ENCODE assay signal across 8 cellular contexts in the genomic region with DNA sequence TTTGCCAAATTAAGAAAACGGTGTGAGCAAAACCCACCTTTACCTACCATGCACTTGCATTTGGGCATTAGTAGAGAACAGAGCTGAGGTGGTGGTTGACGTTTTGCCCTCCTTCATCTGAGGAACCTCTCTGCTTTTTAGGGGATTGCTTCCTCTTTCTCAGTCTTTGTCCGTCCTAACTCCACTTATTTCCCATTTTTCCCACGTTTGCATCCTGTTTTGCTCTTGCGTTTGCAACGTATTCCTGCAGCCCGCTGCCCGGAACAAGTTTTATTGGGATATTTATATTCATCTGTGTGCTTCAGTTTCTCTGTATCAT. TPM values are rescaled to one million over a fixed set of nuclear protein-coding genes. Genes with fewer than 3 reads are reported as not detected.
DNase-seq lines count a peak whose midpoint lies in the region; ATAC-seq lines count a peak whose summit lies in the region.

No MANE protein-coding gene starts in this region.

- H3K9me3 Mint-ChIP-seq in activated naive CD4-positive, alpha-beta T cell treated with anti-CD3 and anti-CD28 coated beads, Interleukin-2, amount 50 U/mL, for 72 hours: no peaks in the 10 kb centered on the region

- H3K27ac Mint-ChIP-seq in activated naive CD4-positive, alpha-beta T cell treated with anti-CD3 and anti-CD28 coated beads, Interleukin-2, amount 50 U/mL, for 72 hours: peak overlapping the region; percentile 97 to 100

- H3K36me3 Mint-ChIP-seq in activated naive CD4-positive, alpha-beta T cell treated with anti-CD3 and anti-CD28 coated beads, Interleukin-2, amount 50 U/mL, for 72 hours: peaks cover 11 to 23% of the 10 kb centered on the region in 2 donors

- H3K9me3 ChIP-seq in iPS-20b (ENCODE audit: insufficient read depth, low read depth, low read length) (no peaks in the 10 kb centered on the region), stomach smooth muscle (ENCODE audit: control insufficient read depth in 2 of 2, low read length in 2 of 2) (no peaks in the 10 kb centered on the region)

- intact Hi-C loops in Right ventricle myocardium inferior (cut with DNase I): no loop called here
- intact Hi-C loops in cardiac septum (cut with DNase I): no loop called here

- H3K4me3 ChIP-seq in iPS-20b (ENCODE audit: low read length) (peak overlapping the region; percentile 95), stomach smooth muscle (ENCODE audit: low read length in 2 of 2) (peak overlapping the region; percentile 93 to 100)

- H3K9ac ChIP-seq in iPS-20b (ENCODE audit: low read depth, low read length) (peak overlapping the region; percentile 92), stomach smooth muscle (ENCODE audit: low read length in 2 of 2) (peak overlapping the region; percentile 94 to 99)

- H3K36me3 ChIP-seq in iPS-20b (ENCODE audit: insufficient read depth, low read depth, low read length) (no peaks in the 10 kb centered on the region), stomach smooth muscle (ENCODE audit: control insufficient read depth in 2 of 2, insufficient read depth in 2 of 2, low read length in 2 of 2) (no peaks in the 10 kb centered on the region)

- no peak for DNase-seq in Right ventricle myocardium inferior (ENCODE audit: missing footprints)
- no peak for DNase-seq in cardiac septum (ENCODE audit: low spot score)
- DNase-seq in activated naive CD4-positive, alpha-beta T cell treated with anti-CD3 and anti-CD28 coated beads, Interleukin-2, amount 50 U/mL, for 72 hours (ENCODE audit: low spot score in 2 of 2): no peak
- DNase-seq in activated effector memory CD4-positive, alpha-beta T cell treated with anti-CD3 and anti-CD28 coated beads, Interleukin-2, amount 50 U/mL, for 16 hours: no peak
- DNase-seq in DMS114 treated with DMSO at 0.1 percent for 48 hours (lab: John Stamatoyannopoulos, UW; ENCODE audit: unreplicated experiment): no peak

- H3K27ac ChIP-seq in iPS-20b (ENCODE audit: low read length) (peak overlapping the region; percentile 26), stomach smooth muscle (ENCODE audit: low read length) (peak overlapping the region; percentile 98)

- no peaks in the 10 kb centered on the region for H3K27me3 ChIP-seq in iPS-20b (ENCODE audit: insufficient read depth, low read length)
- no peaks in the 10 kb centered on the region for H3K27me3 ChIP-seq in stomach smooth muscle (ENCODE audit: control insufficient read depth in 1 of 2, insufficient read depth in 2 of 2, low read length in 2 of 2)

- ATAC-seq in Right ventricle myocardium inferior (peak; percentile 40), HG03354 (IDR thresholded peaks at IDR 0.05; ENCODE audit: poor library complexity, severe bottlenecking, unreplicated experiment) (peak; percentile 67)
- peak; percentile 35 to 41 for ATAC-seq in activated naive CD4-positive, alpha-beta T cell treated with anti-CD3 and anti-CD28 coated beads, Interleukin-2, amount 50 U/mL, for 72 hours

- peaks cover 6% of the 10 kb centered on the region; the same call in 1 of the 2 replicates for H3K4me1 ChIP-seq in iPS-20b (ENCODE audit: insufficient read depth, low read length)
- H3K4me1 ChIP-seq in stomach smooth muscle (ENCODE audit: control insufficient read depth, insufficient read depth, low read length): peaks cover 7% of the 10 kb centered on the region

RNA-seq across cellular contexts. Expression of gene SERINC1, which starts 0.4 kb away (rescaled TPM):
- total RNA-seq in Right ventricle myocardium inferior (155 TPM), cardiac septum (192 TPM)
- 10 to 100 TPM; 41.0 to 51.5 TPM for total RNA-seq in activated naive CD4-positive, alpha-beta T cell treated with anti-CD3 and anti-CD28 coated beads, Interleukin-2, amount 50 U/mL, for 72 hours
